16 cellular contexts compared by ENCODE assay signal in genomic region chr20:41185013-41185757, GRCh38. TPM values are rescaled to one million over a fixed set of nuclear protein-coding genes. Genes with fewer than 3 reads are reported as not detected.
DNase-seq lines count a peak whose midpoint lies in the region; ATAC-seq and TF ChIP-seq lines count a peak whose summit lies in the region.
"Had no signal": no experiment of that assay in that cellular context is flagged by ENCODE, and none has a peak within 500 bp of the region (broad histone marks: within the 10 kb centered on the region; RNA-seq: fewer than 3 reads in every experiment).

No MANE protein-coding gene starts in this region.

- H3K4me1 ChIP-seq in mammary epithelial cell (ENCODE audit: insufficient read depth, low read length) (peaks cover 32% of the 10 kb centered on the region), endodermal cell (ENCODE audit: control insufficient read depth, insufficient read depth, low read length) (no peaks in the 10 kb centered on the region), upper lobe of right lung (no peaks in the 10 kb centered on the region)
- H3K4me1 ChIP-seq: thyroid gland had no signal

- intact Hi-C loops in MCF 10A (cut with micrococcal nuclease), result no loop called here
- intact Hi-C loops in mammary epithelial cell (cut with micrococcal nuclease), result no loop called here
- intact Hi-C loops in upper lobe of right lung (cut with DNase I), result no loop called here

- H3K27me3 Mint-ChIP-seq in MCF 10A (ENCODE audit: insufficient read depth, unreplicated experiment) (no peaks in the 10 kb centered on the region), endodermal cell (ENCODE audit: insufficient read depth) (no peaks in the 10 kb centered on the region)
- H3K27me3 Mint-ChIP-seq: activated CD4-positive, alpha-beta T cell treated with anti-CD3 and anti-CD28 coated beads for 36 hours had no signal

- H3K27ac ChIP-seq in mammary epithelial cell (ENCODE audit: insufficient read depth, low read depth, low read length) (no peak overlapping the region), endodermal cell (ENCODE audit: low read depth, low read length) (no peak overlapping the region), upper lobe of right lung (no peak overlapping the region)
- H3K27ac ChIP-seq: neutrophil, PC-9, thyroid gland had no signal

- H3K36me3 ChIP-seq in mammary epithelial cell (ENCODE audit: insufficient read depth, low read length) (no peaks in the 10 kb centered on the region), endodermal cell (ENCODE audit: control insufficient read depth, insufficient read depth, low read length) (no peaks in the 10 kb centered on the region), upper lobe of right lung (peaks cover 11% of the 10 kb centered on the region)
- H3K36me3 ChIP-seq: neutrophil, thyroid gland had no signal

- no peak overlapping the region for H3K4me3 Mint-ChIP-seq in MCF 10A (ENCODE audit: unreplicated experiment)
- H3K4me3 Mint-ChIP-seq in endodermal cell, result no peak overlapping the region
- H3K4me3 Mint-ChIP-seq: activated CD4-positive, alpha-beta T cell treated with anti-CD3 and anti-CD28 coated beads for 36 hours; activated T-helper 1 cell treated with anti-CD3 and anti-CD28 coated beads, Interleukin-12 subunit alpha, Interleukin-12 subunit beta, Interleukin-2, Interleukin-4 antibody, amounts not matched to agents 30 ng/mL and 10 ng/mL and 1 ng/mL, durations not matched to agents 14 hours and 24 hours and 36 hours had no signal

- peaks cover 11% of the 10 kb centered on the region for H3K4me1 Mint-ChIP-seq in MCF 10A (ENCODE audit: insufficient read depth, unreplicated experiment)
- H3K4me1 Mint-ChIP-seq in endodermal cell, result no peaks in the 10 kb centered on the region

- H3K4me3 ChIP-seq in mammary epithelial cell (replicated peaks in 1 of 3; ENCODE audit: insufficient read depth in 1 of 3, low read depth in 2 of 3, low read length in 3 of 3) (no peak overlapping the region), endodermal cell (ENCODE audit: low read length) (no peak overlapping the region), upper lobe of right lung (no peak overlapping the region)
- H3K4me3 ChIP-seq: PC-9, thyroid gland had no signal

- H3K27me3 ChIP-seq in mammary epithelial cell (ENCODE audit: insufficient read depth, low read length) (no peaks in the 10 kb centered on the region), endodermal cell (ENCODE audit: control insufficient read depth, insufficient read depth, low read length, poor library complexity, severe bottlenecking) (no peaks in the 10 kb centered on the region), upper lobe of right lung (no peaks in the 10 kb centered on the region)
- H3K27me3 ChIP-seq: neutrophil, thyroid gland had no signal

- peaks cover 17% of the 10 kb centered on the region for H3K9me3 Mint-ChIP-seq in MCF 10A (ENCODE audit: unreplicated experiment)
- no peaks in the 10 kb centered on the region for H3K9me3 Mint-ChIP-seq in endodermal cell

- H3K9ac ChIP-seq in mammary epithelial cell (ENCODE audit: insufficient read depth, low read length) (no peak overlapping the region), endodermal cell (ENCODE audit: extremely low read depth, low read length, poor library complexity, severe bottlenecking) (no peak overlapping the region)

- in situ Hi-C loops in mammary epithelial cell (cut with MboI; ENCODE audit: low sequenced_read_pairs in 2 of 2), result no loop called here

- H2AFZ ChIP-seq in mammary epithelial cell (ENCODE audit: low read depth, low read length), result no peak overlapping the region
- H2AFZ ChIP-seq: PC-9 had no signal

- no peak overlapping the region for H3K4me2 ChIP-seq in mammary epithelial cell (ENCODE audit: insufficient read depth, low read depth, low read length)
- H3K4me2 ChIP-seq: PC-9 had no signal

- no peaks in the 10 kb centered on the region for H4K20me1 ChIP-seq in mammary epithelial cell (ENCODE audit: insufficient read depth, low read length)

- peak overlapping the region; percentile 69 for H3K27ac Mint-ChIP-seq in MCF 10A (ENCODE audit: low read depth, unreplicated experiment)
- no peak overlapping the region for H3K27ac Mint-ChIP-seq in endodermal cell
- H3K27ac Mint-ChIP-seq: activated T-helper 1 cell treated with anti-CD3 and anti-CD28 coated beads, Interleukin-12 subunit alpha, Interleukin-12 subunit beta, Interleukin-2, Interleukin-4 antibody, amounts not matched to agents 30 ng/mL and 10 ng/mL and 1 ng/mL, durations not matched to agents 14 hours and 24 hours and 36 hours had no signal

- peaks cover 6% of the 10 kb centered on the region for H3K79me2 ChIP-seq in mammary epithelial cell (ENCODE audit: insufficient read depth, low read length)

- DNase-seq in MCF 10A (ENCODE audit: unreplicated experiment), result no peak
- no peak for DNase-seq in mammary epithelial cell
- DNase-seq in endodermal cell, result peak; percentile 32
- DNase-seq in midbrain (lab: John Stamatoyannopoulos, UW), result peak; percentile 78
- DNase-seq in upper lobe of right lung, result no peak
- no peak for DNase-seq in RKO (ENCODE audit: low spot score)
- DNase-seq in stimulated activated CD4-positive, alpha-beta T cell treated with anti-CD3 and anti-CD28 coated beads, Interleukin-2, amount 100 ng/mL, for 48 hours, result no peak
- DNase-seq in NCI-H446 treated with DMSO at 0.1 percent for 48 hours (lab: John Stamatoyannopoulos, UW), result no peak
- DNase-seq: activated CD4-positive, alpha-beta T cell treated with anti-CD3 and anti-CD28 coated beads for 36 hours; NCI-H1105 treated with DMSO at 0.1 percent for 48 hours; PC-9; stimulated activated CD4-positive, alpha-beta T cell treated with anti-CD3 and anti-CD28 coated beads, Interleukin-12 subunit alpha, Interleukin-12 subunit beta, amount 100 ng/mL, for 4 hours; thyroid gland had no signal

- POLR2A ChIA-PET in MCF 10A (lab: Yijun Ruan, JAX), result interaction anchor here (0.8 kb wide), 1 partner anchor 157 kb away, joined by 5 read pairs; no protein-coding TSS in a partner anchor

- H3K36me3 Mint-ChIP-seq in MCF 10A (ENCODE audit: insufficient read depth, unreplicated experiment) (no peaks in the 10 kb centered on the region), endodermal cell (ENCODE audit: low read depth) (no peaks in the 10 kb centered on the region)

- TF ChIP-seq CTCF in MCF 10A (IDR thresholded peaks at IDR 0.05; ENCODE audit: unreplicated experiment), result no peak
- TF ChIP-seq CTCF in mammary epithelial cell (conservative IDR thresholded peaks at IDR 0.05 in 1 of 2, IDR thresholded peaks at IDR 0.05 in 1 of 2; ENCODE audit: extremely low read depth in 1 of 2, insufficient read depth in 1 of 2, low read depth in 1 of 2, low read length in 2 of 2), result no peak
- no peak for TF ChIP-seq CTCF in endodermal cell (conservative IDR thresholded peaks at IDR 0.05)
- no peak for TF ChIP-seq CTCF in upper lobe of right lung (IDR thresholded peaks at IDR 0.05)

- WGBS in mammary epithelial cell (ENCODE audit: low coverage, missing lambda C conversion rate), result 76% methylated on average over 8 of the region's 11 CpGs
- 92 to 95% methylated on average over 9 to 11 of the region's 11 CpGs for WGBS in endodermal cell (ENCODE audit: insufficient coverage in 1 of 2, insufficient read length in 1 of 2), 2 experiments

- peak; percentile 19 for ATAC-seq in upper lobe of right lung
- ATAC-seq: activated CD4-positive, alpha-beta T cell treated with anti-CD3 and anti-CD28 coated beads for 36 hours; HCT116 had no signal

- BruUV-seq in MCF 10A (replicated peaks; lab: Mats Ljungman, UMichigan), result no TSS peak
- no TSS peak for BruUV-seq in mammary epithelial cell (replicated peaks; lab: Mats Ljungman, UMichigan)

- CTCF ChIA-PET in MCF 10A (lab: Yijun Ruan, JAX), result interaction anchor here (0.7 to 7.2 kb wide), 3 partner anchors 12 to 154 kb away, joined by 3 to 28 read pairs (median 5); no protein-coding TSS in a partner anchor
- CTCF ChIA-PET in mammary epithelial cell (lab: Charles Lee; ENCODE audit: low non-redundant PET), result no interaction called here

- H3K9me3 ChIP-seq in mammary epithelial cell (replicated peaks; ENCODE audit: insufficient read depth, low read length) (no peaks in the 10 kb centered on the region), endodermal cell (ENCODE audit: control insufficient read depth, low read length) (no peaks in the 10 kb centered on the region), upper lobe of right lung (no peaks in the 10 kb centered on the region)
- H3K9me3 ChIP-seq: neutrophil, thyroid gland had no signal

- dilution Hi-C loops in mammary epithelial cell (cut with HindIII; ENCODE audit: low sequenced_read_pairs), result no loop called here

RNA-seq across cellular contexts. Expression of gene PLCG1, which starts 47.8 kb away (rescaled TPM):
- total RNA-seq in MCF 10A (2022) (33.2 and 48.1 TPM in 2 replicates), mammary epithelial cell (10 to 100 TPM; 74.3 to 75.8 TPM), endodermal cell (100 to 1,000 TPM; 227 to 257 TPM), upper lobe of right lung (120 TPM)
- polyA plus RNA-seq in mammary epithelial cell, result 34.9 TPM
- polyA minus RNA-seq in mammary epithelial cell, result 170 TPM
- polyA plus RNA-seq in endodermal cell (2013, experiment 1 of 2), result 283 TPM
- 237 TPM for polyA plus RNA-seq in endodermal cell (2013, experiment 2 of 2)

Comparison
In these comparisons a context has a peak if more than half of its experiments do, and no peak if none do; other contexts are left out.
1. DNase-seq: peak in endodermal cell (single experiment) and midbrain (single experiment); none in MCF 10A (single experiment), mammary epithelial cell (single experiment), upper lobe of right lung (single experiment), RKO (single experiment), stimulated activated CD4-positive, alpha-beta T cell treated with anti-CD3 and anti-CD28 coated beads, Interleukin-2, amount 100 ng/mL, for 48 hours (0 of 2) and NCI-H446 treated with DMSO at 0.1 percent for 48 hours (single experiment).